6 cellular contexts compared by ENCODE assay signal in genomic region chr2:111266556-111266955, GRCh38.
DNase-seq lines count a peak whose midpoint lies in the region; TF ChIP-seq lines count a peak whose summit lies in the region.
"Not testable (repeated sequence)": the region's sequence is repeated elsewhere in the genome, so short reads cannot be mapped to it uniquely, and the experiment has no call there.

No MANE protein-coding gene starts in this region.

- not testable (repeated sequence) for TF ChIP-seq CTCF in endodermal cell (conservative IDR thresholded peaks at IDR 0.05); left ventricle myocardium inferior (IDR thresholded peaks at IDR 0.05; ENCODE audit: borderline replicate concordance); osteocyte (IDR thresholded peaks at IDR 0.05); parathyroid adenoma (IDR thresholded peaks at IDR 0.05); thyroid gland (IDR thresholded peaks at IDR 0.05)

- not testable (repeated sequence) for H3K36me3 Mint-ChIP-seq in endodermal cell (ENCODE audit: low read depth); osteocyte (ENCODE audit: unreplicated experiment)

- not testable (repeated sequence) for H3K9me3 ChIP-seq in endodermal cell (ENCODE audit: control insufficient read depth, low read length); left ventricle myocardium inferior (replicated peaks); parathyroid adenoma (ENCODE audit: control insufficient read depth, low read length); thyroid gland

- 84 to 100% methylated on average over 1 to 4 of the region's 6 CpGs for WGBS in endodermal cell (ENCODE audit: insufficient coverage in 1 of 2, insufficient read length in 1 of 2), 2 experiments
- 72 to 77% methylated on average over 6 of the region's 6 CpGs for WGBS in thyroid gland, 2 donors

- not testable (repeated sequence) for H3K4me2 ChIP-seq in parathyroid adenoma (ENCODE audit: low read length)

- not testable (repeated sequence) for H3K27ac ChIP-seq in endodermal cell (ENCODE audit: low read depth, low read length)
- H3K27ac ChIP-seq in left ventricle myocardium inferior (replicated peaks) (peak overlapping the region; percentile 56), parathyroid adenoma (peak overlapping the region; percentile 64), thyroid gland (peak overlapping the region in 1 of 3 donors; percentile 53)

- H3K79me2 ChIP-seq in parathyroid adenoma, result not testable (repeated sequence)

- not testable (repeated sequence) for H3K27ac Mint-ChIP-seq in endodermal cell; osteocyte (ENCODE audit: unreplicated experiment)

- not testable (repeated sequence) for H3K9me3 Mint-ChIP-seq in endodermal cell; osteocyte (ENCODE audit: unreplicated experiment)

- not testable (repeated sequence) for H3K9ac ChIP-seq in endodermal cell (ENCODE audit: extremely low read depth, low read length, poor library complexity, severe bottlenecking); parathyroid adenoma

- H3K4me1 Mint-ChIP-seq in endodermal cell; osteocyte (ENCODE audit: unreplicated experiment): not testable (repeated sequence)

- H3K4me3 Mint-ChIP-seq in endodermal cell; osteocyte (ENCODE audit: unreplicated experiment): not testable (repeated sequence)

- DNase-seq in endodermal cell, result peak; percentile 5
- not testable (repeated sequence) for DNase-seq in left ventricle myocardium inferior
- peak; percentile 7 for DNase-seq in islet precursor cell
- peak; percentile 59 for DNase-seq in osteocyte (ENCODE audit: extremely low spot score, unreplicated experiment)
- peak; percentile 46 to 50 for DNase-seq in thyroid gland

- not testable (repeated sequence) for H3K4me3 ChIP-seq in endodermal cell (ENCODE audit: low read length); left ventricle myocardium inferior; parathyroid adenoma (ENCODE audit: low read depth, low read length); thyroid gland (replicated peaks in 1 of 3)

- intact Hi-C loops in left ventricle myocardium inferior (cut with micrococcal nuclease); thyroid gland (cut with DNase I): not testable (repeated sequence)

- H3K4me1 ChIP-seq in endodermal cell (ENCODE audit: control insufficient read depth, insufficient read depth, low read length); left ventricle myocardium inferior; parathyroid adenoma; thyroid gland: not testable (repeated sequence)

- not testable (repeated sequence) for TF ChIP-seq POLR2A in thyroid gland (IDR thresholded peaks at IDR 0.05)

- H3K27me3 ChIP-seq in endodermal cell (ENCODE audit: control insufficient read depth, insufficient read depth, low read length, poor library complexity, severe bottlenecking); left ventricle myocardium inferior (ENCODE audit: low read depth); parathyroid adenoma (ENCODE audit: control insufficient read depth, insufficient read depth, low read length); thyroid gland: not testable (repeated sequence)

- H2AFZ ChIP-seq in parathyroid adenoma, result not testable (repeated sequence)

- not testable (repeated sequence) for H3K27me3 Mint-ChIP-seq in endodermal cell (ENCODE audit: insufficient read depth); osteocyte (ENCODE audit: unreplicated experiment)

- not testable (repeated sequence) for H3K36me3 ChIP-seq in endodermal cell (ENCODE audit: control insufficient read depth, insufficient read depth, low read length); left ventricle myocardium inferior; parathyroid adenoma (ENCODE audit: control insufficient read depth, insufficient read depth, low read length); thyroid gland
